18 cellular contexts compared by ENCODE assay signal in the genomic region with DNA sequence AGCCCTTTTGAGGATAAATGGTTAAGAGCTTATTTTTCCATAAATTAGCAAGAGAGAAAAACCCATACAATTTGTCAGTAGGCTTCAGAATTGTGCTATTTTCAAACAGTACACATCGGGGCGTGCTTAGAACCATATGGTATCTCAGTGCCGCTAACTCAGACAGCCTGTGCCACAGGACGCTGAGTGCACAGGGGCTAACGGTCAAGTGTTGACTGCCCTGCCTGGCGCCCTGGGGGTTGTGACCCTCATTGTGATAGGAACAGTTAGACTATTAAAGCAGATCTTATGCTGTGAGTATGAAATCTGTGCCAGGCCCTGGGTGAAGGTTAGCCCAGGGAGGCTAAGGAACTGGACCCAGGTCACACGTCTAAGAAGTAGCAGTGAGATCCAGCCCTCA.
DNase-seq lines count a peak whose midpoint lies in the region; ATAC-seq and TF ChIP-seq lines count a peak whose summit lies in the region.
"Had no signal": no experiment of that assay in that cellular context is flagged by ENCODE, and none has a peak within 500 bp of the region (broad histone marks: within the 10 kb centered on the region; RNA-seq: fewer than 3 reads in every experiment).

No MANE protein-coding gene starts in this region.

- H3K9ac ChIP-seq in colonic mucosa (ENCODE audit: low read depth in 2 of 2, low read length in 2 of 2) = no peak overlapping the region

- H3K27me3 ChIP-seq in colonic mucosa = no peaks in the 10 kb centered on the region

- no peak for ATAC-seq in HG02852 (IDR thresholded peaks at IDR 0.05; ENCODE audit: unreplicated experiment)
- no peak for ATAC-seq in GM19023 (IDR thresholded peaks at IDR 0.05; ENCODE audit: unreplicated experiment)
- ATAC-seq: A549 had no signal

- TF ChIP-seq CTCF in colonic mucosa (IDR thresholded peaks at IDR 0.05) = no peak

- intact Hi-C loops in colonic mucosa (cut with DNase I) = no loop called here

- no peaks in the 10 kb centered on the region for H3K9me3 ChIP-seq in colonic mucosa
- H3K9me3 ChIP-seq: Caco-2 had no signal

- no peaks in the 10 kb centered on the region for H3K36me3 ChIP-seq in colonic mucosa

- DNase-seq in NCI-H1694 treated with DMSO at 0.1 percent for 48 hours (lab: John Stamatoyannopoulos, UW) (peak; percentile 46), NCI-H1694 (lab: John Stamatoyannopoulos, UW) (no peak), G401 (ENCODE audit: low spot score) (peak; percentile 58), colonic mucosa (peak; percentile 4), mesenteric fat pad (ENCODE audit: low spot score) (peak; percentile 68)
- DNase-seq in stimulated activated CD4-positive, alpha-beta T cell treated with anti-CD3 and anti-CD28 coated beads, Interleukin-4, amount 100 ng/mL, for 1 hour = no peak
- DNase-seq: AML-193; Caco-2; CD4-positive, alpha-beta T cell; GDM1; HCEC 1CT; IMR-90 had no signal

- H3K4me3 ChIP-seq in colonic mucosa = no peak overlapping the region
- H3K4me3 ChIP-seq: A549 had no signal

- H3K4me1 ChIP-seq in colonic mucosa = no peaks in the 10 kb centered on the region
- H3K4me1 ChIP-seq: A549, Caco-2 had no signal

- no peak overlapping the region for H3K27ac ChIP-seq in colonic mucosa
- H3K27ac ChIP-seq: 22Rv1, C4-2B, HL-60 had no signal

- in situ Hi-C loops in G401 (cut with HindIII; ENCODE audit: low sequenced_read_pairs) = no loop called here

Comparison
In these comparisons a context has a peak if more than half of its experiments do, and no peak if none do; other contexts are left out.
1. DNase-seq: peak in NCI-H1694 treated with DMSO at 0.1 percent for 48 hours (single experiment), G401 (single experiment), colonic mucosa (single experiment) and mesenteric fat pad (single experiment); none in NCI-H1694 (single experiment) and stimulated activated CD4-positive, alpha-beta T cell treated with anti-CD3 and anti-CD28 coated beads, Interleukin-4, amount 100 ng/mL, for 1 hour (single experiment).